Comparison of ENCODE assay signal across 15 cellular contexts in genomic region chr10:93515071-93515962, GRCh38. TPM values are rescaled to one million over a fixed set of nuclear protein-coding genes. Genes with fewer than 3 reads are reported as not detected.
DNase-seq lines count a peak whose midpoint lies in the region; ATAC-seq and TF ChIP-seq lines count a peak whose summit lies in the region.
"Had no signal": no experiment of that assay in that cellular context is flagged by ENCODE, and none has a peak within 500 bp of the region (broad histone marks: within the 10 kb centered on the region; RNA-seq: fewer than 3 reads in every experiment).

No MANE protein-coding gene starts in this region.

- H3K4me1 Mint-ChIP-seq in HFFc6 (ENCODE audit: low read depth), result peaks cover 16% of the 10 kb centered on the region
- peaks cover 5 to 14% of the 10 kb centered on the region in 2 donors for H3K4me1 Mint-ChIP-seq in stimulated activated naive B cell treated with anti-CD40 and anti-IgM and Interleukin-4, amounts not matched to agents 10 μg/mL and 1 μg/mL and 100 μg/mL, for 72 hours
- peaks cover 2% of the 10 kb centered on the region for H3K4me1 Mint-ChIP-seq in activated naive CD8-positive, alpha-beta T cell treated with anti-CD3 and anti-CD28 coated beads, Interleukin-2, amount 50 U/mL, for 24 hours

- TF ChIP-seq CTCF in HFFc6 (IDR thresholded peaks at IDR 0.05), result no peak

- peaks cover 27% of the 10 kb centered on the region for H3K36me3 Mint-ChIP-seq in HFFc6 (ENCODE audit: low read depth)
- no peaks in the 10 kb centered on the region for H3K36me3 Mint-ChIP-seq in stimulated activated naive B cell treated with anti-CD40 and anti-IgM and Interleukin-4, amounts not matched to agents 10 μg/mL and 1 μg/mL and 100 μg/mL, for 72 hours
- peaks cover 52% of the 10 kb centered on the region for H3K36me3 Mint-ChIP-seq in activated naive CD8-positive, alpha-beta T cell treated with anti-CD3 and anti-CD28 coated beads, Interleukin-2, amount 50 U/mL, for 24 hours (ENCODE audit: low read depth)

- H3K9me3 Mint-ChIP-seq in HFFc6, result no peaks in the 10 kb centered on the region
- H3K9me3 Mint-ChIP-seq in stimulated activated naive B cell treated with anti-CD40 and anti-IgM and Interleukin-4, amounts not matched to agents 10 μg/mL and 1 μg/mL and 100 μg/mL, for 72 hours, result no peaks in the 10 kb centered on the region
- H3K9me3 Mint-ChIP-seq in activated naive CD8-positive, alpha-beta T cell treated with anti-CD3 and anti-CD28 coated beads, Interleukin-2, amount 50 U/mL, for 24 hours, result no peaks in the 10 kb centered on the region

- no peaks in the 10 kb centered on the region for H3K27me3 Mint-ChIP-seq in HFFc6 (ENCODE audit: insufficient read depth)
- no peaks in the 10 kb centered on the region for H3K27me3 Mint-ChIP-seq in stimulated activated naive B cell treated with anti-CD40 and anti-IgM and Interleukin-4, amounts not matched to agents 10 μg/mL and 1 μg/mL and 100 μg/mL, for 72 hours
- H3K27me3 Mint-ChIP-seq in activated naive CD8-positive, alpha-beta T cell treated with anti-CD3 and anti-CD28 coated beads, Interleukin-2, amount 50 U/mL, for 24 hours, result no peaks in the 10 kb centered on the region

- peak; percentile 61 to 62 for ATAC-seq in stimulated activated naive B cell treated with anti-CD40 and anti-IgM and Interleukin-4, amounts not matched to agents 10 μg/mL and 1 μg/mL and 100 μg/mL, for 72 hours (replicated peaks)
- ATAC-seq in GM18868 (IDR thresholded peaks at IDR 0.05; ENCODE audit: unreplicated experiment), result no peak
- ATAC-seq in activated naive CD8-positive, alpha-beta T cell treated with anti-CD3 and anti-CD28 coated beads, Interleukin-2, amount 50 U/mL, for 24 hours, result no peak
- ATAC-seq: GM12878 had no signal

- H3K27ac ChIP-seq in angular gyrus (ENCODE audit: low read depth, low read length), result peak overlapping the region; percentile 55
- H3K27ac ChIP-seq: VCaP had no signal

- no peak for DNase-seq in HFFc6
- DNase-seq in hepatic stellate cell (ENCODE audit: low spot score), result peak; percentile 17
- DNase-seq in stimulated activated naive B cell treated with anti-CD40 and anti-IgM and Interleukin-4, amounts not matched to agents 10 μg/mL and 1 μg/mL and 100 μg/mL, for 72 hours, result no peak
- no peak for DNase-seq in HuH-7 (ENCODE audit: low spot score)
- DNase-seq in activated naive CD8-positive, alpha-beta T cell treated with anti-CD3 and anti-CD28 coated beads, Interleukin-2, amount 50 U/mL, for 24 hours, result no peak
- DNase-seq in NCI-H146 treated with DMSO at 0.1 percent for 48 hours (lab: John Stamatoyannopoulos, UW; ENCODE audit: unreplicated experiment), result no peak
- DNase-seq: activated T-cell treated with anti-CD3 and anti-CD28 coated beads, Interleukin-2, amount 50 U/mL, for 1 hour; Calu3; NCI-H2029 had no signal

- peak overlapping the region; percentile 15; the same call in 1 of the 2 replicates for H3K27ac Mint-ChIP-seq in HFFc6
- no peak overlapping the region for H3K27ac Mint-ChIP-seq in stimulated activated naive B cell treated with anti-CD40 and anti-IgM and Interleukin-4, amounts not matched to agents 10 μg/mL and 1 μg/mL and 100 μg/mL, for 72 hours
- H3K27ac Mint-ChIP-seq in activated naive CD8-positive, alpha-beta T cell treated with anti-CD3 and anti-CD28 coated beads, Interleukin-2, amount 50 U/mL, for 24 hours, result no peak overlapping the region

- no peak overlapping the region for H3K4me3 Mint-ChIP-seq in HFFc6
- H3K4me3 Mint-ChIP-seq in stimulated activated naive B cell treated with anti-CD40 and anti-IgM and Interleukin-4, amounts not matched to agents 10 μg/mL and 1 μg/mL and 100 μg/mL, for 72 hours, result no peak overlapping the region
- H3K4me3 Mint-ChIP-seq in activated naive CD8-positive, alpha-beta T cell treated with anti-CD3 and anti-CD28 coated beads, Interleukin-2, amount 50 U/mL, for 24 hours, result no peak overlapping the region

RNA-seq across cellular contexts. Expression of gene CEP55, which starts 18.9 kb away (rescaled TPM):
- total RNA-seq in HFFc6 (2021; fragmentation: NEBNext Ultra II Directional; extraction: Animal tissue kit (Norgen Biotek cat#: 25700)), result 10 to 100 TPM; 21.6 to 55.3 (median 48.1) TPM

RNA-seq across cellular contexts. Expression of gene MYOF, which starts 33.2 kb away (rescaled TPM):
- total RNA-seq in HFFc6 (2021; fragmentation: NEBNext Ultra II Directional; extraction: Animal tissue kit (Norgen Biotek cat#: 25700)), result 100 to 1,000 TPM; 401 to 553 (median 530) TPM

RNA-seq across cellular contexts. Expression of gene FFAR4, which starts 51.1 kb away (rescaled TPM):
- total RNA-seq in HFFc6 (2021; fragmentation: NEBNext Ultra II Directional; extraction: Animal tissue kit (Norgen Biotek cat#: 25700)), result not detected
- total RNA-seq: bronchial epithelial cell, glomerular endothelial cell, GM12878 had no signal

Comparison
In these comparisons a context has a peak if more than half of its experiments do, and no peak if none do; other contexts are left out.
1. ATAC-seq: peak in stimulated activated naive B cell treated with anti-CD40 and anti-IgM and Interleukin-4, amounts not matched to agents 10 μg/mL and 1 μg/mL and 100 μg/mL, for 72 hours (2 of 2); none in GM18868 (single experiment) and activated naive CD8-positive, alpha-beta T cell treated with anti-CD3 and anti-CD28 coated beads, Interleukin-2, amount 50 U/mL, for 24 hours (single experiment).